Comparison of ENCODE assay signal across 10 cellular contexts in genomic region chr5:102792705-102793104, GRCh38. TPM values are rescaled to one million over a fixed set of nuclear protein-coding genes. Genes with fewer than 3 reads are reported as not detected.
DNase-seq lines count a peak whose midpoint lies in the region; ATAC-seq and TF ChIP-seq lines count a peak whose summit lies in the region.
"Had no signal": no experiment of that assay in that cellular context is flagged by ENCODE, and none has a peak within 500 bp of the region (broad histone marks: within the 10 kb centered on the region; RNA-seq: fewer than 3 reads in every experiment).

No MANE protein-coding gene starts in this region.

- no peak overlapping the region for H3K27ac ChIP-seq in PC-3 (ENCODE audit: low read length)
- no peak overlapping the region for H3K27ac ChIP-seq in coronary artery

- H3K27me3 ChIP-seq in PC-3 (ENCODE audit: low read length) = no peaks in the 10 kb centered on the region
- no peaks in the 10 kb centered on the region for H3K27me3 ChIP-seq in HAP-1 (ENCODE audit: low read depth)

- 0 out of 2 replicates have a peak, but pooled peaks have one; percentile 24 for ATAC-seq in PC-3

- no peaks in the 10 kb centered on the region for H4K20me1 ChIP-seq in PC-3 (ENCODE audit: low read length)

- H3K36me3 ChIP-seq in PC-3 (ENCODE audit: low read depth, low read length) = no peaks in the 10 kb centered on the region
- H3K36me3 ChIP-seq in HAP-1 (replicated peaks) = no peaks in the 10 kb centered on the region

- intact Hi-C loops in PC-3 (cut with micrococcal nuclease) = loop anchor here (5.0 kb wide), 1 partner anchor 210 kb away; no protein-coding TSS in a partner anchor

- H3K9me2 ChIP-seq in PC-3 (replicated peaks; ENCODE audit: low read length) = no peaks in the 10 kb centered on the region

- H2AFZ ChIP-seq in PC-3 (ENCODE audit: low read length) = no peak overlapping the region

- H3K4me3 ChIP-seq in PC-3 (ENCODE audit: low read length) (no peak overlapping the region), fibroblast of villous mesenchyme (ENCODE audit: low read depth, low read length) (no peak overlapping the region), HAP-1 (no peak overlapping the region), coronary artery (no peak overlapping the region)

- DNase-seq in AG20443 (ENCODE audit: low spot score) (peak; percentile 17), H4 (ENCODE audit: low spot score) (peak; percentile 69), PC-3 (peak; percentile 66), fibroblast of villous mesenchyme (ENCODE audit: low read depth) (peak; percentile 26), HAP-1 (ENCODE audit: low spot score in 2 of 2) (no peak), cortex of kidney (lab: John Stamatoyannopoulos, UW) (no peak), hypothalamus (lab: John Stamatoyannopoulos, UW) (no peak), coronary artery (ENCODE audit: low spot score) (no peak)
- DNase-seq: activated CD4-positive, alpha-beta T cell treated with anti-CD3 and anti-CD28 coated beads, Interleukin-2, amount 50 U/mL, for 4 hours; effector CD8-positive, alpha-beta T cell had no signal

- H3K9me3 ChIP-seq in PC-3 (ENCODE audit: low read length) (no peaks in the 10 kb centered on the region), HAP-1 (no peaks in the 10 kb centered on the region)

- peak; percentile 92 for TF ChIP-seq CTCF in PC-3 (conservative IDR thresholded peaks at IDR 0.05; ENCODE audit: low read depth, low read length)
- TF ChIP-seq CTCF in fibroblast of villous mesenchyme (IDR thresholded peaks at IDR 0.05; ENCODE audit: insufficient read depth, low read depth, low read length) = peak; percentile 29
- no peak for TF ChIP-seq CTCF in coronary artery (IDR thresholded peaks at IDR 0.05)

- no peak overlapping the region for H3K4me2 ChIP-seq in PC-3 (ENCODE audit: low read length)

- H3K9ac ChIP-seq in PC-3 (ENCODE audit: low read length) = no peak overlapping the region

- H3K4me1 ChIP-seq in PC-3 (ENCODE audit: insufficient read depth, low read length) (peaks cover 24% of the 10 kb centered on the region), HAP-1 (peaks cover 18% of the 10 kb centered on the region)

- CTCF ChIA-PET in PC-3 (lab: Charles Lee) = no interaction called here

- H3K79me2 ChIP-seq in PC-3 (ENCODE audit: low read length) = no peaks in the 10 kb centered on the region

- POLR2A ChIA-PET in PC-3 (lab: Charles Lee; ENCODE audit: unreplicated experiment) = no interaction called here

- no peaks in the 10 kb centered on the region for H3F3A ChIP-seq in PC-3 (ENCODE audit: low read length, unreplicated experiment)

- BruUV-seq in PC-3 (replicated peaks; lab: Mats Ljungman, UMichigan) = no TSS peak

- in situ Hi-C loops in HAP-1 (cut with MboI; ENCODE audit: low sequenced_read_pairs) = no loop called here

RNA-seq across cellular contexts. Expression of gene PAM, which starts 37.6 kb away (rescaled TPM):
- total RNA-seq in H4 (2014; rRNA removed; shearing (Covaris generic)) = 166 and 213 TPM in 2 replicates
- total RNA-seq in PC-3 (2014; rRNA removed) = 90.0 and 153 TPM in 2 replicates
- 196 and 266 TPM in 2 replicates for total RNA-seq in fibroblast of villous mesenchyme

Comparison
In these comparisons a context has a peak if more than half of its experiments do, and no peak if none do; other contexts are left out.
1. DNase-seq: peak in AG20443 (single experiment), H4 (single experiment), PC-3 (single experiment) and fibroblast of villous mesenchyme (single experiment); none in HAP-1 (0 of 2), cortex of kidney (single experiment), hypothalamus (0 of 51) and coronary artery (single experiment).